ENCODE assay signal across 31 cellular contexts in genomic region chr5:57133574-57133973, GRCh38. TPM values are rescaled to one million over a fixed set of nuclear protein-coding genes. Genes with fewer than 3 reads are reported as not detected.
DNase-seq lines count a peak whose midpoint lies in the region; ATAC-seq, FAIRE-seq and TF ChIP-seq lines count a peak whose summit lies in the region.
"Had no signal": no experiment of that assay in that cellular context is flagged by ENCODE, and none has a peak within 500 bp of the region (broad histone marks: within the 10 kb centered on the region; RNA-seq: fewer than 3 reads in every experiment).

No MANE protein-coding gene starts in this region.

- no peak for TF ChIP-seq RAD21 in liver (IDR thresholded peaks at IDR 0.05)
- TF ChIP-seq RAD21 in HepG2 (CRISPR knock-in tag; IDR thresholded peaks at IDR 0.05): no peak

- H3K36me3 ChIP-seq in liver (ENCODE audit: control insufficient read depth in 4 of 4, insufficient read depth in 3 of 4, low read depth in 1 of 4, low read length in 3 of 4) (no peaks in the 10 kb centered on the region), HepG2 (replicated peaks in 1 of 2; ENCODE audit: control insufficient read depth in 1 of 2, insufficient read depth in 2 of 2, low read length in 2 of 2) (no peaks in the 10 kb centered on the region)
- H3K36me3 ChIP-seq: BE2C; BLaER1; BLaER1 treated with 17β-estradiol and CSF1 and Interleukin-3, amounts not matched to agents 10 nM and 100 nM had no signal

- TF ChIP-seq EP300 in HepG2 (IDR thresholded peaks at IDR 0.05; ENCODE audit: low read depth in 2 of 2, low read length in 2 of 2) (no peak), HepG2 (CRISPR knock-in tag; IDR thresholded peaks at IDR 0.05; ENCODE audit: borderline replicate concordance) (no peak)

- POLR2A ChIA-PET in HepG2 (lab: Yijun Ruan, JAX): no interaction called here

- TF ChIP-seq CTCF in liver (IDR thresholded peaks at IDR 0.05; ENCODE audit: low read depth, low read length, missing input control): no peak
- TF ChIP-seq CTCF in HepG2 (CRISPR knock-in tag; IDR thresholded peaks at IDR 0.05): no peak

- BruUV-seq in HepG2 (replicated peaks; lab: Mats Ljungman, UMichigan): no TSS peak

- no peak overlapping the region for H3K4me2 ChIP-seq in HepG2 (ENCODE audit: low read depth, low read length)
- H3K4me2 ChIP-seq: A549; BLaER1; BLaER1 treated with 17β-estradiol and CSF1 and Interleukin-3, amounts not matched to agents 10 nM and 100 nM had no signal

- H3K27me3 ChIP-seq in liver (ENCODE audit: control insufficient read depth in 4 of 4, insufficient read depth in 4 of 4, low read length in 3 of 4) (no peaks in the 10 kb centered on the region), HepG2 (ENCODE audit: control insufficient read depth in 1 of 2, insufficient read depth in 2 of 2, low read length in 2 of 2) (no peaks in the 10 kb centered on the region)
- H3K27me3 ChIP-seq: BE2C; BLaER1; BLaER1 treated with 17β-estradiol and CSF1 and Interleukin-3, amounts not matched to agents 10 nM and 100 nM had no signal

- H3K4me3 ChIP-seq in liver (ENCODE audit: low read depth in 1 of 3, low read length in 3 of 3) (no peak overlapping the region), HepG2 (replicated peaks in 1 of 3; ENCODE audit: insufficient read depth in 1 of 3, low read depth in 2 of 3, low read length in 3 of 3) (no peak overlapping the region)
- H3K4me3 ChIP-seq: A549; BLaER1; BLaER1 treated with 17β-estradiol and CSF1 and Interleukin-3, amounts not matched to agents 10 nM and 100 nM had no signal

- H4K20me1 ChIP-seq in HepG2 (ENCODE audit: insufficient read depth, low read length): no peaks in the 10 kb centered on the region
- H4K20me1 ChIP-seq: BLaER1; BLaER1 treated with 17β-estradiol and CSF1 and Interleukin-3, amounts not matched to agents 10 nM and 100 nM had no signal

- no peaks in the 10 kb centered on the region for H3K9me3 ChIP-seq in liver (ENCODE audit: control insufficient read depth in 4 of 4, low read length in 3 of 4)
- no peaks in the 10 kb centered on the region for H3K9me3 ChIP-seq in HepG2 (ENCODE audit: low read length)
- H3K9me3 ChIP-seq: A549; BE2C; BLaER1; BLaER1 treated with 17β-estradiol and CSF1 and Interleukin-3, amounts not matched to agents 10 nM and 100 nM; Caco-2 had no signal

- intact Hi-C loops in HepG2 (cut with micrococcal nuclease; ENCODE audit: unreplicated experiment): no loop called here

- ATAC-seq in HepG2 (no peak), left lobe of liver (peak; percentile 41)
- ATAC-seq: A549; CD8-positive, alpha-beta T cell had no signal

- no peak overlapping the region for H3K9ac ChIP-seq in liver (ENCODE audit: low read depth in 1 of 2, low read length in 2 of 2)
- H3K9ac ChIP-seq in HepG2 (ENCODE audit: insufficient read depth, low read depth, low read length): no peak overlapping the region
- H3K9ac ChIP-seq: BLaER1; BLaER1 treated with 17β-estradiol and CSF1 and Interleukin-3, amounts not matched to agents 10 nM and 100 nM had no signal

- H3K4me1 ChIP-seq in liver (ENCODE audit: control insufficient read depth in 4 of 4, insufficient read depth in 4 of 4, low read length in 3 of 4): peaks cover 0 to 6% (median 2%) of the 10 kb centered on the region in 4 donors
- peaks cover 36% of the 10 kb centered on the region for H3K4me1 ChIP-seq in HepG2 (ENCODE audit: insufficient read depth, low read length)
- H3K4me1 ChIP-seq: A549; BE2C; BLaER1; BLaER1 treated with 17β-estradiol and CSF1 and Interleukin-3, amounts not matched to agents 10 nM and 100 nM; Caco-2 had no signal

- H2AFZ ChIP-seq in HepG2 (ENCODE audit: low read length): no peak overlapping the region

- CTCF ChIA-PET in HepG2 (lab: Yijun Ruan, JAX; ENCODE audit: low intra/inter-chr PET ratio, low total read pairs): no interaction called here

- no peaks in the 10 kb centered on the region for H3K79me2 ChIP-seq in HepG2 (ENCODE audit: insufficient read depth, low read length)

- no peak for FAIRE-seq in HepG2 (lab: Jason Lieb, UNC)
- FAIRE-seq: A204.1, A549, D721Med had no signal

- no peak overlapping the region for H3K27ac ChIP-seq in liver (ENCODE audit: low read depth in 1 of 2, low read length in 2 of 2)
- no peak overlapping the region for H3K27ac ChIP-seq in HepG2 (ENCODE audit: extremely low read length, insufficient read depth, low read length)
- H3K27ac ChIP-seq: 22Rv1; A549; BLaER1; BLaER1 treated with 17β-estradiol and CSF1 and Interleukin-3, amounts not matched to agents 10 nM and 100 nM; C4-2B had no signal

- DNase-seq in HepG2 (ENCODE audit: low spot score) (no peak), left lobe of liver (ENCODE audit: low spot score) (no peak), hippocampal formation (lab: John Stamatoyannopoulos, UW) (no peak)
- DNase-seq: 8988T; ACHN; AML-193; BE2C; C1 segment of cervical spinal cord; Caco-2; Calu3; CD4-positive, alpha-beta memory T cell; CD4-positive, alpha-beta T cell; CD4-positive, CD25-positive, alpha-beta regulatory T cell; CD8-positive, alpha-beta memory T cell; CD8-positive, alpha-beta T cell; COR-L47; DMS 273 treated with DMSO at 0.1 percent for 48 hours; DMS153; DMS53; DMS79; DMS79 treated with DMSO at 0.1 percent for 48 hours; DND-41; EL had no signal

- TF ChIP-seq POLR2A in HepG2 (IDR thresholded peaks at IDR 0.05; ENCODE audit: insufficient read depth in 1 of 2, low read depth in 2 of 2, low read length in 2 of 2): no peak

- WGBS in liver: 64% methylated on average over 2 of the region's 2 CpGs
- WGBS in HepG2 (ENCODE audit: low lambda C conversion rate): 34% methylated on average over 2 of the region's 2 CpGs

- in situ Hi-C loops in HepG2 (cut with HindIII; ENCODE audit: extremely low pct_ligation_motif_present, low pct_unique_long_range_greater_than_20kb): loop anchor here (25.0 kb wide), 1 partner anchor 171 kb away; the partner anchor contains the start of gene MIER3

TF ChIP-seq in liver, 16 proteins besides CTCF, POLR2A, EP300 and RAD21:
- TF ChIP-seq JUND (IDR thresholded peaks at IDR 0.05): no peak
- peak; percentile 51 for TF ChIP-seq HNF4A (conservative IDR thresholded peaks at IDR 0.05)
- TF ChIP-seq FOXA1 (IDR thresholded peaks at IDR 0.05): no peak

TF ChIP-seq in HepG2, 621 proteins besides CTCF, POLR2A, EP300 and RAD21 (continues in another document):
- no peak for TF ChIP-seq ZNF562 (CRISPR knock-in tag; IDR thresholded peaks at IDR 0.05; ENCODE audit: borderline replicate concordance)
- TF ChIP-seq MEF2D (CRISPR knock-in tag; IDR thresholded peaks at IDR 0.05): no peak
- TF ChIP-seq FOXO4 (CRISPR knock-in tag; conservative IDR thresholded peaks at IDR 0.05): no peak
- no peak for TF ChIP-seq NFIB (CRISPR knock-in tag; IDR thresholded peaks at IDR 0.05; ENCODE audit: borderline replicate concordance)
- no peak for TF ChIP-seq PTBP1 (IDR thresholded peaks at IDR 0.05; ENCODE audit: low read depth, low read length, poor library complexity, severe bottlenecking)
- TF ChIP-seq ZNF468 (CRISPR knock-in tag; IDR thresholded peaks at IDR 0.05): no peak
- TF ChIP-seq JUNB (CRISPR knock-in tag; IDR thresholded peaks at IDR 0.05; ENCODE audit: borderline replicate concordance): no peak
- no peak for TF ChIP-seq MED8 (CRISPR knock-in tag; IDR thresholded peaks at IDR 0.05; ENCODE audit: insufficient replicate concordance)
- no peak for TF ChIP-seq ZNF7 (CRISPR knock-in tag; IDR thresholded peaks at IDR 0.05)

RNA-seq across cellular contexts. Expression of gene GPBP1, which starts 40.3 kb away (rescaled TPM):
- total RNA-seq in liver: 10 to 100 TPM; 29.8 to 30.8 TPM
- 10 to 100 TPM; 13.6 to 19.5 TPM for polyA plus RNA-seq in liver
- 72.2 and 101 TPM in 2 replicates for total RNA-seq in HepG2 (2016; rRNA removed; fragmentation: Illumina TruSeq; extraction: Trizol)
- total RNA-seq in HepG2 (2016; cell fraction: cytosol; rRNA removed; fragmentation: Illumina TruSeq; extraction: Trizol; ENCODE audit: low read depth): 66.3 and 69.1 TPM in 2 replicates
- total RNA-seq in HepG2 (2016; cell fraction: insoluble cytoplasmic fraction; rRNA removed; fragmentation: Illumina TruSeq; extraction: Trizol): 70.0 and 97.0 TPM in 2 replicates
- 43.3 and 49.9 TPM in 2 replicates for total RNA-seq in HepG2 (2016; cell fraction: membrane; rRNA removed; fragmentation: Illumina TruSeq; extraction: Trizol)
- total RNA-seq in HepG2 (2016; cell fraction: nucleus; rRNA removed; fragmentation: Illumina TruSeq; extraction: Trizol): 71.5 and 77.9 TPM in 2 replicates
- polyA plus RNA-seq in HepG2 (2011; rRNA removed): 22.4 and 27.1 TPM in 2 replicates
- polyA plus RNA-seq in HepG2 (2011; cell fraction: cytosol; rRNA removed): 8.1 and 15.4 TPM in 2 replicates
- polyA plus RNA-seq in HepG2 (2011; cell fraction: nucleus; rRNA removed): 13.5 and 16.6 TPM in 2 replicates
- 37.4 and 42.2 TPM in 2 replicates for polyA plus RNA-seq in HepG2 (2012)
- polyA plus RNA-seq in HepG2 (2016; cell fraction: cytosol; fragmentation: Illumina TruSeq; extraction: Trizol; ENCODE audit: low read depth): 2.8 and 3.5 TPM in 2 replicates
- 68.2 and 77.7 TPM in 2 replicates for polyA plus RNA-seq in HepG2 (2016; cell fraction: insoluble cytoplasmic fraction; fragmentation: Illumina TruSeq; extraction: Trizol; ENCODE audit: low read depth)
- polyA plus RNA-seq in HepG2 (2016; cell fraction: membrane; fragmentation: Illumina TruSeq; extraction: Trizol; ENCODE audit: low read depth): 12.7 and 15.4 TPM in 2 replicates
- polyA plus RNA-seq in HepG2 (2016; cell fraction: nucleus; fragmentation: Illumina TruSeq; extraction: Trizol; ENCODE audit: insufficient read depth, low read depth): 97.7 and 101 TPM in 2 replicates
- 7.1 and 12.3 TPM in 2 replicates for polyA minus RNA-seq in HepG2 (2011; rRNA and poly(A)+ RNA removed; ENCODE audit: low replicate concordance)
- 23.4 and 24.7 TPM in 2 replicates for polyA minus RNA-seq in HepG2 (2011; cell fraction: cytosol; rRNA and poly(A)+ RNA removed)
- 86.4 and 87.5 TPM in 2 replicates for polyA minus RNA-seq in HepG2 (2011; cell fraction: nucleus; rRNA and poly(A)+ RNA removed)
- 20.5 TPM for total RNA-seq in left lobe of liver
